Comparison of ENCODE assay signal across 23 cellular contexts in genomic region chr4:37634180-37634579, GRCh38.
"Had no signal": no experiment of that assay in that cellular context is flagged by ENCODE, and none has a peak within 500 bp of the region (broad histone marks: within the 10 kb centered on the region; RNA-seq: fewer than 3 reads in every experiment).

No MANE protein-coding gene starts in this region.

- H3K4me3 ChIP-seq: breast epithelium, coronary artery, esophagus squamous epithelium, heart right ventricle, mucosa of descending colon, upper lobe of right lung had no signal

- H3K9me3 ChIP-seq: breast epithelium, esophagus squamous epithelium, heart right ventricle, mucosa of descending colon, upper lobe of right lung had no signal

- H3K4me3 Mint-ChIP-seq: activated naive CD4-positive, alpha-beta T cell treated with anti-CD3 and anti-CD28 coated beads for 36 hours; activated naive CD8-positive, alpha-beta T cell treated with anti-CD3 and anti-CD28 coated beads, Interleukin-2, amount 10 ng/mL, durations not matched to agents 7 days and 5 days; activated T-cell treated with anti-CD3 and anti-CD28 coated beads, Interleukin-2, amount 50 U/mL, for 72 hours; neural crest cell; T-helper 17 cell had no signal

- H3K4me1 ChIP-seq: breast epithelium had no signal

- H3K27ac Mint-ChIP-seq: activated naive CD4-positive, alpha-beta T cell treated with anti-CD3 and anti-CD28 coated beads for 36 hours; activated naive CD8-positive, alpha-beta T cell treated with anti-CD3 and anti-CD28 coated beads, Interleukin-2, amount 10 ng/mL, durations not matched to agents 7 days and 5 days; activated T-cell treated with anti-CD3 and anti-CD28 coated beads, Interleukin-2, amount 50 U/mL, for 72 hours had no signal

- H3K4me1 Mint-ChIP-seq: activated naive CD8-positive, alpha-beta T cell treated with anti-CD3 and anti-CD28 coated beads, Interleukin-2, amount 10 ng/mL, durations not matched to agents 7 days and 5 days had no signal

- H3K9me3 Mint-ChIP-seq: activated naive CD4-positive, alpha-beta T cell treated with anti-CD3 and anti-CD28 coated beads for 36 hours; activated naive CD8-positive, alpha-beta T cell treated with anti-CD3 and anti-CD28 coated beads, Interleukin-2, amount 10 ng/mL, durations not matched to agents 7 days and 5 days; activated T-cell treated with anti-CD3 and anti-CD28 coated beads, Interleukin-2, amount 50 U/mL, for 72 hours; neural crest cell had no signal

- DNase-seq: activated CD4-positive, alpha-beta T cell treated with anti-CD3 and anti-CD28 coated beads for 4 hours; activated CD4-positive, alpha-beta T cell treated with anti-CD3 and anti-CD28 coated beads, Interleukin-2, amount 50 U/mL, for 48 hours; activated CD4-positive, CD25-positive, alpha-beta regulatory T cell; activated CD8-positive, alpha-beta memory T cell treated with anti-CD3 and anti-CD28 coated beads, Interleukin-2, amount 50 U/mL, for 48 hours; activated effector memory CD4-positive, alpha-beta T cell treated with Interleukin-2 at 50 U/mL for 16 hours; activated naive CD4-positive, alpha-beta T cell treated with anti-CD3 and anti-CD28 coated beads for 36 hours; activated naive CD8-positive, alpha-beta T cell treated with anti-CD3 and anti-CD28 coated beads, Interleukin-2, amount 10 ng/mL, durations not matched to agents 7 days and 5 days; activated T-cell treated with anti-CD3 and anti-CD28 coated beads, Interleukin-2, amount 50 U/mL, for 72 hours; amniotic stem cell; esophagus squamous epithelium; heart right ventricle; left colon; mesendoderm; mucosa of descending colon; posterior cingulate gyrus; stimulated activated CD4-positive, alpha-beta T cell treated with anti-CD3 and anti-CD28 coated beads, Interleukin-2, amount 100 ng/mL, for 48 hours; stimulated activated CD8-positive, alpha-beta memory T cell treated with anti-CD3 and anti-CD28 coated beads, Interleukin-4, amount 100 ng/mL, for 48 hours; stimulated activated naive CD4-positive, alpha-beta T cell treated with Interleukin-2 at 50 U/mL for 16 hours; T-helper 17 cell; upper lobe of right lung had no signal

- ATAC-seq: activated T-cell treated with anti-CD3 and anti-CD28 coated beads, Interleukin-2, amount 50 U/mL, for 72 hours; left colon; mucosa of descending colon; T-helper 17 cell; upper lobe of right lung had no signal

- H3K27ac ChIP-seq: heart right ventricle, upper lobe of right lung had no signal

- H3K27me3 ChIP-seq: breast epithelium, esophagus squamous epithelium, heart right ventricle, upper lobe of right lung had no signal

- H3K36me3 ChIP-seq: breast epithelium had no signal

- H3K27me3 Mint-ChIP-seq: activated naive CD8-positive, alpha-beta T cell treated with anti-CD3 and anti-CD28 coated beads, Interleukin-2, amount 10 ng/mL, durations not matched to agents 7 days and 5 days; T-helper 17 cell had no signal
